ENCODE assay signal across 12 cellular contexts in genomic region chr12:117037296-117038022, GRCh38.
"Had no signal": no experiment of that assay in that cellular context is flagged by ENCODE, and none has a peak within 500 bp of the region (broad histone marks: within the 10 kb centered on the region; RNA-seq: fewer than 3 reads in every experiment).

No MANE protein-coding gene starts in this region.

- H3K36me3 Mint-ChIP-seq: activated naive CD4-positive, alpha-beta T cell treated with anti-CD3 and anti-CD28 coated beads, Interleukin-2, amount 10 ng/mL, durations not matched to agents 7 days and 5 days had no signal

- H3K4me3 ChIP-seq: cardiac muscle cell, colonic mucosa, heart left ventricle, ovary, uterus had no signal

- H3K9me3 ChIP-seq: colonic mucosa, heart left ventricle, ovary, uterus had no signal

- DNase-seq: activated CD4-positive, alpha-beta T cell treated with anti-CD3 and anti-CD28 coated beads for 4 hours; activated CD8-positive, alpha-beta memory T cell treated with anti-CD3 and anti-CD28 coated beads for 24 hours; activated naive CD4-positive, alpha-beta T cell treated with anti-CD3 and anti-CD28 coated beads, Interleukin-2, amount 10 ng/mL, durations not matched to agents 7 days and 5 days; colonic mucosa; foreskin keratinocyte; stimulated activated CD4-positive, alpha-beta T cell treated with anti-CD3 and anti-CD28 coated beads, Interleukin-4, amount 100 ng/mL, for 4 hours; T1000; uterus; WERI-Rb-1 had no signal

- H3K9me3 Mint-ChIP-seq: activated naive CD4-positive, alpha-beta T cell treated with anti-CD3 and anti-CD28 coated beads, Interleukin-2, amount 10 ng/mL, durations not matched to agents 7 days and 5 days had no signal

- H3K27ac ChIP-seq: cardiac muscle cell, colonic mucosa, foreskin keratinocyte, ovary, uterus, WERI-Rb-1 had no signal

- ATAC-seq: foreskin keratinocyte, heart left ventricle had no signal

- H3K36me3 ChIP-seq: cardiac muscle cell, colonic mucosa, ovary, uterus, WERI-Rb-1 had no signal

- H3K4me1 ChIP-seq: colonic mucosa, foreskin keratinocyte had no signal

- H3K4me3 Mint-ChIP-seq: activated naive CD4-positive, alpha-beta T cell treated with anti-CD3 and anti-CD28 coated beads, Interleukin-2, amount 10 ng/mL, durations not matched to agents 7 days and 5 days had no signal

- H3K27me3 ChIP-seq: cardiac muscle cell, ovary, uterus had no signal

- H3K4me1 Mint-ChIP-seq: activated naive CD4-positive, alpha-beta T cell treated with anti-CD3 and anti-CD28 coated beads, Interleukin-2, amount 10 ng/mL, durations not matched to agents 7 days and 5 days had no signal

- H3K27ac Mint-ChIP-seq: activated naive CD4-positive, alpha-beta T cell treated with anti-CD3 and anti-CD28 coated beads, Interleukin-2, amount 10 ng/mL, durations not matched to agents 7 days and 5 days had no signal
